16 cellular contexts compared by ENCODE assay signal in genomic region chr13:112959206-112959605, GRCh38. TPM values are rescaled to one million over a fixed set of nuclear protein-coding genes. Genes with fewer than 3 reads are reported as not detected.
DNase-seq lines count a peak whose midpoint lies in the region; ATAC-seq and FAIRE-seq lines count a peak whose summit lies in the region.
"Had no signal": no experiment of that assay in that cellular context is flagged by ENCODE, and none has a peak within 500 bp of the region (broad histone marks: within the 10 kb centered on the region; RNA-seq: fewer than 3 reads in every experiment).

No MANE protein-coding gene starts in this region.

- ATAC-seq in HG03520 (IDR thresholded peaks at IDR 0.05; ENCODE audit: unreplicated experiment) = no peak
- no peak for ATAC-seq in GM18517 (IDR thresholded peaks at IDR 0.05; ENCODE audit: unreplicated experiment)

- H3K27me3 ChIP-seq in SJCRH30 = no peaks in the 10 kb centered on the region
- H3K27me3 ChIP-seq: BE2C had no signal

- no peaks in the 10 kb centered on the region for H3K36me3 ChIP-seq in SJCRH30
- H3K36me3 ChIP-seq: BE2C had no signal

- H3K4me1 ChIP-seq in SJCRH30 = peaks cover 29% of the 10 kb centered on the region
- H3K4me1 ChIP-seq: BE2C had no signal

- no peak overlapping the region for H3K4me3 ChIP-seq in SJCRH30

- H3K9me3 ChIP-seq in SJCRH30 (replicated peaks) = no peaks in the 10 kb centered on the region
- H3K9me3 ChIP-seq: BE2C had no signal

- H3K27ac ChIP-seq in SJCRH30 = peak overlapping the region; percentile 59
- H3K27ac ChIP-seq: HL-60 had no signal

- peak; percentile 75 to 91 for DNase-seq in SJCRH30
- peak; percentile 57 to 62 for DNase-seq in frontal cortex (ENCODE audit: low spot score in 2 of 2)
- DNase-seq in medulla oblongata (ENCODE audit: extremely low spot score) = peak; percentile 80
- DNase-seq in superior temporal gyrus (ENCODE audit: extremely low spot score) = peak; percentile 86
- no peak for DNase-seq in NCI-H748 (lab: John Stamatoyannopoulos, UW; ENCODE audit: unreplicated experiment)
- no peak for DNase-seq in SKM-1 treated with dmso at 0.1 percent for 144 hours (lab: John Stamatoyannopoulos, UW; ENCODE audit: unreplicated experiment)
- DNase-seq: activated B cell treated with CpG ODN at 0.5 μM for 24 hours, activated T-cell treated with anti-CD3 and anti-CD28 coated beads for 4 hours, BE2C, EL, GOT3, kidney glomerular epithelial cell, NCI-H2107 had no signal

- peak; percentile 49 for FAIRE-seq in frontal cortex (lab: Jason Lieb, UNC)

RNA-seq across cellular contexts. Expression of gene MCF2L, which starts 9.8 kb away (rescaled TPM):
- total RNA-seq in SJCRH30 (2014; rRNA removed; shearing (Covaris generic)) = 4.4 and 4.6 TPM in 2 replicates
- 137 TPM for total RNA-seq in frontal cortex

Comparison
In these comparisons a context has a peak if more than half of its experiments do, and no peak if none do; other contexts are left out.
1. DNase-seq: peak in SJCRH30 (2 of 2), frontal cortex (2 of 2), medulla oblongata (single experiment) and superior temporal gyrus (single experiment); none in NCI-H748 (single experiment) and SKM-1 treated with dmso at 0.1 percent for 144 hours (single experiment).
2. RNA of gene MCF2L, which starts 9.8 kb away (total RNA-seq): 137 TPM in frontal cortex (single experiment); 4.4 to 4.6 TPM in SJCRH30; every median in the first group is over 10 times any median in the second.